8 cellular contexts compared by ENCODE assay signal in genomic region chr2:84781942-84782716, GRCh38.
DNase-seq lines count a peak whose midpoint lies in the region; ATAC-seq and TF ChIP-seq lines count a peak whose summit lies in the region.

No MANE protein-coding gene starts in this region.

- peaks cover 5% of the 10 kb centered on the region for H3K4me1 ChIP-seq in foreskin keratinocyte

- peak; percentile 30 for DNase-seq in activated CD4-positive, alpha-beta T cell treated with anti-CD3 and anti-CD28 coated beads for 1 hour
- peak; percentile 33 to 67 for DNase-seq in foreskin keratinocyte
- DNase-seq in stimulated activated naive B cell treated with anti-CD40 and anti-IgM and Interleukin-4, amounts not matched to agents 10 μg/mL and 1 μg/mL and 100 μg/mL, for 72 hours: peak; percentile 26
- DNase-seq in NCI-H1105 (lab: John Stamatoyannopoulos, UW): no peak
- no peak for DNase-seq in hepatic stellate cell (ENCODE audit: low spot score)

- peaks cover 0 to 5% of the 10 kb centered on the region in 2 donors for H3K9me3 Mint-ChIP-seq in stimulated activated naive B cell treated with anti-CD40 and anti-IgM and Interleukin-4, amounts not matched to agents 10 μg/mL and 1 μg/mL and 100 μg/mL, for 72 hours

- H3K4me3 Mint-ChIP-seq in stimulated activated naive B cell treated with anti-CD40 and anti-IgM and Interleukin-4, amounts not matched to agents 10 μg/mL and 1 μg/mL and 100 μg/mL, for 72 hours: no peak overlapping the region

- H3K27ac Mint-ChIP-seq in stimulated activated naive B cell treated with anti-CD40 and anti-IgM and Interleukin-4, amounts not matched to agents 10 μg/mL and 1 μg/mL and 100 μg/mL, for 72 hours: peak overlapping the region; percentile 83

- H3K27ac ChIP-seq in foreskin keratinocyte: no peak overlapping the region

- H3K27me3 ChIP-seq in foreskin keratinocyte: peaks cover 3% of the 10 kb centered on the region

- H3K4me1 Mint-ChIP-seq in stimulated activated naive B cell treated with anti-CD40 and anti-IgM and Interleukin-4, amounts not matched to agents 10 μg/mL and 1 μg/mL and 100 μg/mL, for 72 hours: peaks cover 26 to 51% of the 10 kb centered on the region in 2 donors

- no peak for TF ChIP-seq CTCF in foreskin keratinocyte (conservative IDR thresholded peaks at IDR 0.05)

- no peaks in the 10 kb centered on the region for H3K36me3 Mint-ChIP-seq in stimulated activated naive B cell treated with anti-CD40 and anti-IgM and Interleukin-4, amounts not matched to agents 10 μg/mL and 1 μg/mL and 100 μg/mL, for 72 hours

- ATAC-seq in GM19328 (IDR thresholded peaks at IDR 0.05; ENCODE audit: unreplicated experiment) (peak; percentile 94), HG03139 (IDR thresholded peaks at IDR 0.05; ENCODE audit: unreplicated experiment) (peak; percentile 78), foreskin keratinocyte (peak; percentile 97), HG03108 (IDR thresholded peaks at IDR 0.05; ENCODE audit: unreplicated experiment) (no peak)
- peak; percentile 99 for ATAC-seq in stimulated activated naive B cell treated with anti-CD40 and anti-IgM and Interleukin-4, amounts not matched to agents 10 μg/mL and 1 μg/mL and 100 μg/mL, for 72 hours (replicated peaks)

- H3K27me3 Mint-ChIP-seq in stimulated activated naive B cell treated with anti-CD40 and anti-IgM and Interleukin-4, amounts not matched to agents 10 μg/mL and 1 μg/mL and 100 μg/mL, for 72 hours: no peaks in the 10 kb centered on the region

Comparison
In these comparisons a context has a peak if more than half of its experiments do, and no peak if none do; other contexts are left out.
1. DNase-seq: peak in activated CD4-positive, alpha-beta T cell treated with anti-CD3 and anti-CD28 coated beads for 1 hour (single experiment), foreskin keratinocyte (2 of 2) and stimulated activated naive B cell treated with anti-CD40 and anti-IgM and Interleukin-4, amounts not matched to agents 10 μg/mL and 1 μg/mL and 100 μg/mL, for 72 hours (single experiment); none in NCI-H1105 (single experiment) and hepatic stellate cell (single experiment).